Comparison of ENCODE assay signal across 8 cellular contexts in genomic region chr5:141848771-141849370, GRCh38. TPM values are rescaled to one million over a fixed set of nuclear protein-coding genes. Genes with fewer than 3 reads are reported as not detected.
DNase-seq lines count a peak whose midpoint lies in the region; ATAC-seq, FAIRE-seq and TF ChIP-seq lines count a peak whose summit lies in the region.

No MANE protein-coding gene starts in this region.

- H3K27me3 ChIP-seq in H9 (ENCODE audit: insufficient read depth, low read length) (no peaks in the 10 kb centered on the region), GM12878 (replicated peaks in 1 of 2; ENCODE audit: control insufficient read depth in 2 of 2, insufficient read depth in 2 of 2, low read length in 1 of 2) (no peaks in the 10 kb centered on the region; a peak in 1 of 4 replicates)

- TF ChIP-seq CTCF in H9 (conservative IDR thresholded peaks at IDR 0.05) = no peak
- no peak for TF ChIP-seq CTCF in GM12878 (IDR thresholded peaks at IDR 0.05 in 2 of 3, conservative IDR thresholded peaks at IDR 0.05 in 1 of 3; ENCODE audit: control insufficient read depth in 2 of 3, extremely low read depth in 1 of 3, insufficient read depth in 1 of 3, low read depth in 3 of 3, low read length in 3 of 3)
- no peak for TF ChIP-seq CTCF in kidney (IDR thresholded peaks at IDR 0.05; ENCODE audit: borderline replicate concordance, extremely low read depth, insufficient read depth)

- peak overlapping the region; percentile 26 for H3K56ac ChIP-seq in H9 (ENCODE audit: insufficient read length, low read depth, low read length)

- CTCF ChIA-PET in GM12878 (lab: Yijun Ruan, JAX) = interaction anchor here (0.6 to 1.1 kb wide), 2 partner anchors 157 to 257 kb away, joined by 3 read pairs; no protein-coding TSS in a partner anchor

- H3K9me3 Mint-ChIP-seq in H9 = no peaks in the 10 kb centered on the region; a peak in 1 of 5 replicates

- peaks cover 9 to 20% (median 14%) of the 10 kb centered on the region in 3 experiments; a peak in 6 of 7 replicates for H3K36me3 Mint-ChIP-seq in H9 (ENCODE audit: insufficient read depth in 1 of 3, low read depth in 3 of 3)

- H2BK15ac ChIP-seq in H9 (ENCODE audit: low read depth, low read length) = no peak overlapping the region

- H3K79me2 ChIP-seq in H9 (ENCODE audit: insufficient read depth, low read length) (no peaks in the 10 kb centered on the region), GM12878 (ENCODE audit: control insufficient read depth, insufficient read depth, low read length) (no peaks in the 10 kb centered on the region)

- BruUV-seq in GM12878 (replicated peaks; lab: Mats Ljungman, UMichigan) = no TSS peak

- no peak overlapping the region for H3T11ph ChIP-seq in H9 (ENCODE audit: low read length)

- H3K4me3 ChIP-seq in GM12878 (peak overlapping the region; percentile 81), kidney (ENCODE audit: low read length in 2 of 2) (peak overlapping the region; percentile 25 to 91)

- no peaks in the 10 kb centered on the region for H3K36me3 ChIP-seq in GM12878 (ENCODE audit: control insufficient read depth in 2 of 2, insufficient read depth in 2 of 2, low read length in 1 of 2)
- H3K36me3 ChIP-seq in kidney (ENCODE audit: control insufficient read depth in 1 of 2, insufficient read depth in 2 of 2, low read length in 2 of 2) = no peaks in the 10 kb centered on the region

- H2BK12ac ChIP-seq in H9 (ENCODE audit: insufficient read length, low read depth, low read length) = peak overlapping the region; percentile 87

- peak overlapping the region; percentile 98 to 100 (median 99) for H3K27ac Mint-ChIP-seq in H9

- no peak overlapping the region for H4K8ac ChIP-seq in H9 (replicated peaks; ENCODE audit: insufficient read length, low read depth, low read length)

- H3K9ac ChIP-seq in H9 (ENCODE audit: extremely low read depth, insufficient read length, low read length) (peak overlapping the region; percentile 82), GM12878 (ENCODE audit: control insufficient read depth, insufficient read depth, low read length) (peak overlapping the region; percentile 60), kidney (ENCODE audit: low read length in 2 of 2) (peak overlapping the region; percentile 72 to 88)

- no peak overlapping the region for H2AFZ ChIP-seq in H9 (ENCODE audit: low read length)
- H2AFZ ChIP-seq in GM12878 (ENCODE audit: control insufficient read depth, low read depth, low read length) = peak overlapping the region; percentile 93

- H2AK5ac ChIP-seq in H9 (ENCODE audit: insufficient read length, low read length) = peak overlapping the region; percentile 36

- in situ Hi-C loops in G401 (cut with HindIII; ENCODE audit: low sequenced_read_pairs) = no loop called here
- in situ Hi-C loops in GM12878 (cut with MboI) = no loop called here

- H3K9me3 ChIP-seq in H9 (ENCODE audit: control insufficient read depth, low read depth, low read length) = no peaks in the 10 kb centered on the region
- H3K9me3 ChIP-seq in GM12878 (replicated peaks; ENCODE audit: control insufficient read depth, insufficient read depth, low read length) = no peaks in the 10 kb centered on the region; the same call in 2 of the 3 replicates
- H3K9me3 ChIP-seq in kidney (ENCODE audit: control insufficient read depth in 1 of 2, low read length in 2 of 2) = no peaks in the 10 kb centered on the region

- no CpG with 5 or more reads among the region's 14 CpGs for WGBS in H9 (ENCODE audit: extremely low coverage, insufficient read length, low lambda C conversion rate)
- 40% methylated on average over 9 of the region's 14 CpGs for WGBS in GM12878 (ENCODE audit: insufficient coverage, insufficient replicate concordance, low lambda C conversion rate, missing lambda C conversion rate)

- peak overlapping the region; percentile 74 to 87 for H3K4me3 Mint-ChIP-seq in H9

- H3K4me2 ChIP-seq in H9 (ENCODE audit: insufficient read depth, insufficient read length, low read length) (peak overlapping the region; percentile 75), GM12878 (ENCODE audit: control insufficient read depth, insufficient read depth) (peak overlapping the region; percentile 100)

- peak overlapping the region; percentile 95 for H3K14ac ChIP-seq in H9 (ENCODE audit: insufficient read depth, low read length)

- peak overlapping the region; percentile 96 for H3K18ac ChIP-seq in H9 (ENCODE audit: insufficient read length, low read depth, low read length)

- H3K27me3 Mint-ChIP-seq in H9 (ENCODE audit: low read depth) = no peaks in the 10 kb centered on the region

- POLR2A ChIA-PET in GM12878 (lab: Charles Lee) = no interaction called here

- H3K23me2 ChIP-seq in H9 (ENCODE audit: insufficient read length, low read depth, low read length, poor library complexity, severe bottlenecking) = peaks cover 12% of the 10 kb centered on the region

- H2BK5ac ChIP-seq in H9 (ENCODE audit: insufficient read length, low read length) = peak overlapping the region; percentile 80

- RAD21 ChIA-PET in GM12878 (lab: Charles Lee; ENCODE audit: unreplicated experiment) = no interaction called here

- H2BK20ac ChIP-seq in H9 (ENCODE audit: low read depth, low read length, poor library complexity, severe bottlenecking) = no peak overlapping the region

- intact Hi-C loops in GM12878 (cut with micrococcal nuclease; ENCODE audit: unreplicated experiment) = no loop called here
- intact Hi-C loops in kidney (cut with DNase I) = no loop called here

- peak overlapping the region; percentile 97 for H3K27ac ChIP-seq in H9 (ENCODE audit: insufficient read length, low read depth, low read length)
- H3K27ac ChIP-seq in GM12878 (ENCODE audit: control insufficient read depth, insufficient read depth) = peak overlapping the region; percentile 35; the same call in 1 of the 2 replicates
- peak overlapping the region; percentile 100 for H3K27ac ChIP-seq in kidney (ENCODE audit: low read depth in 2 of 2, low read length in 2 of 2)

- no peak for TF ChIP-seq POLR2A in GM12878 (IDR thresholded peaks at IDR 0.05; ENCODE audit: low read depth, low read length)

- H3K79me1 ChIP-seq in H9 (ENCODE audit: insufficient read depth, low read depth, low read length, poor library complexity, severe bottlenecking) = no peaks in the 10 kb centered on the region

- H4K20me1 ChIP-seq in H9 (ENCODE audit: control insufficient read depth, insufficient read depth, insufficient read length) (no peaks in the 10 kb centered on the region), GM12878 (ENCODE audit: control insufficient read depth, insufficient read depth) (no peaks in the 10 kb centered on the region)

- ATAC-seq in GM12878 (peak; percentile 21), HG02763 (IDR thresholded peaks at IDR 0.05; ENCODE audit: unreplicated experiment) (no peak)

- H3K4me1 ChIP-seq in H9 (ENCODE audit: insufficient read depth, low read length) (peaks cover 25% of the 10 kb centered on the region), GM12878 (ENCODE audit: control insufficient read depth, insufficient read depth, low read length) (peaks cover 8% of the 10 kb centered on the region), kidney (ENCODE audit: control insufficient read depth in 1 of 2, insufficient read depth in 1 of 2, low read depth in 1 of 2, low read length in 2 of 2) (peaks cover 31 to 33% of the 10 kb centered on the region in 2 donors)

- SMC1A ChIA-PET in GM12878 (lab: Charles Lee; ENCODE audit: uncharacterized antibody, unreplicated experiment) = no interaction called here

- TF ChIP-seq RAD21 in GM12878 (IDR thresholded peaks at IDR 0.05; ENCODE audit: insufficient read depth, low read depth, low read length) = no peak

- DNase-seq in G401 (ENCODE audit: low spot score) = peak; percentile 57
- peak; percentile 95 for DNase-seq in H9
- DNase-seq in NCI-H774 (lab: John Stamatoyannopoulos, UW) = peak; percentile 26
- DNase-seq in GM12878 (ENCODE audit: low read depth, low spot score) = no peak
- DNase-seq in kidney = peak; percentile 93
- peak; percentile 6 for DNase-seq in stimulated activated CD8-positive, alpha-beta memory T cell treated with anti-CD3 and anti-CD28 coated beads, Interleukin-12 subunit alpha, Interleukin-12 subunit beta, amount 100 ng/mL, for 1 hour (ENCODE audit: low read depth)
- no peak for DNase-seq in AML-193 (lab: John Stamatoyannopoulos, UW)

- peak; percentile 71 for FAIRE-seq in GM12878 (lab: Jason Lieb, UNC)
- no peak for FAIRE-seq in kidney (lab: Jason Lieb, UNC)

- H2BK120ac ChIP-seq in H9 (ENCODE audit: low read depth, low read length, poor library complexity, severe bottlenecking) = no peak overlapping the region

- no peak overlapping the region for H3K4ac ChIP-seq in H9 (ENCODE audit: low read depth, low read length)

- no peak for TF ChIP-seq EP300 in GM12878 (IDR thresholded peaks at IDR 0.05; ENCODE audit: borderline replicate concordance in 1 of 2, control insufficient read depth in 1 of 2, low read depth in 2 of 2, low read length in 2 of 2)

- peak overlapping the region; percentile 64 for H4K91ac ChIP-seq in H9 (ENCODE audit: insufficient read length, low read depth, low read length)

- peaks cover 63 to 74% of the 10 kb centered on the region in 2 experiments for H3K4me1 Mint-ChIP-seq in H9

- H4K5ac ChIP-seq in H9 (ENCODE audit: insufficient read length, low read depth, low read length) = no peak overlapping the region

- H3K23ac ChIP-seq in H9 (ENCODE audit: insufficient read length, low read depth, low read length) = no peak overlapping the region

TF ChIP-seq in GM12878, 131 proteins besides CTCF, POLR2A, EP300 and RAD21 (continues in another document):
- TF ChIP-seq NR2C2 (IDR thresholded peaks at IDR 0.05; ENCODE audit: borderline replicate concordance, control insufficient read depth, insufficient read length, low read depth) (no peak), KLF5 (IDR thresholded peaks at IDR 0.05; ENCODE audit: partially characterized antibody) (no peak)

RNA-seq across cellular contexts. Expression of gene PCDH1, which starts 29.3 kb away (rescaled TPM):
- 1.2 and 1.8 TPM in 2 replicates for total RNA-seq in G401 (2014; rRNA removed; shearing (Covaris generic))
- total RNA-seq in H9 (2021) (127 and 131 TPM in 2 replicates), GM12878 (2014; rRNA removed) (0.11 TPM in 1 of 2 replicates, not detected in the other), GM12878 (2014; rRNA removed; fragmentation: Illumina TruSeq; extraction: Trizol) (not detected in 2 replicates), GM12878 (2021) (0.27 and 0.36 TPM in 2 replicates), kidney (147 TPM)
- 0.15 and 1.3 TPM in 2 replicates for total RNA-seq in GM12878 (2013; cell fraction: nucleolus; rRNA removed)
- not detected for polyA plus RNA-seq in GM12878 (2011; ENCODE audit: low read depth)
- polyA plus RNA-seq in GM12878 (2011; rRNA removed) (0.07 TPM in 1 of 2 replicates, not detected in the other), GM12878 (2014; fragmentation: Illumina TruSeq; extraction: Trizol) (0.16 TPM in 1 of 2 replicates, not detected in the other), GM12878 (2014; fragmentation: Nextera tagmentation; extraction: Ambion mirVana) (not detected), GM12878 (2014; rRNA removed) (0.10 TPM in 1 of 2 replicates, not detected in the other), GM12878 (2016; fragmentation: Nextera tagmentation; extraction: Ambion mirVana) (under 1 TPM in 1 of 2 experiments, not detected in 1; 0.16 TPM), kidney (ENCODE audit: insufficient read depth, low read depth, low replicate concordance) (37.3 TPM)
- polyA plus RNA-seq in GM12878 (2011; cell fraction: cytosol; rRNA removed) = 0.12 TPM in 2 replicates
- 0.10 and 0.12 TPM in 2 replicates for polyA plus RNA-seq in GM12878 (2011; cell fraction: nucleus; rRNA removed)
- 0.04 and 0.11 TPM in 2 replicates for polyA plus RNA-seq in GM12878 (2012)
- polyA minus RNA-seq in GM12878 (2011; rRNA and poly(A)+ RNA removed) = 0.26 and 0.73 TPM in 2 replicates
- polyA minus RNA-seq in GM12878 (2011; cell fraction: cytosol; rRNA and poly(A)+ RNA removed) = not detected in 2 replicates
- polyA minus RNA-seq in GM12878 (2011; cell fraction: nucleus; rRNA and poly(A)+ RNA removed) = not detected in 2 replicates

Comparison
In these comparisons a context has a peak if more than half of its experiments do, and no peak if none do; other contexts are left out.
1. DNase-seq: peak in G401 (single experiment), H9 (single experiment), NCI-H774 (single experiment), kidney (single experiment) and stimulated activated CD8-positive, alpha-beta memory T cell treated with anti-CD3 and anti-CD28 coated beads, Interleukin-12 subunit alpha, Interleukin-12 subunit beta, amount 100 ng/mL, for 1 hour (single experiment); none in GM12878 (single experiment) and AML-193 (0 of 2).
2. H3K27ac ChIP-seq: peak in every context shown above with its lines; median percentile 100 in kidney; 97 in H9; 35 in GM12878.
3. RNA of gene PCDH1, which starts 29.3 kb away (total RNA-seq): 147 TPM in kidney (single experiment) and 127 to 131 TPM in H9; 1.2 to 1.8 TPM in G401 and 0.11 to 1.3 TPM in GM12878; every median in the first group is over 10 times any median in the second.
4. Peak in every context shown above with its lines, with median percentiles within 50 percentile points of each other: H3K9ac ChIP-seq.